In the genomic region with DNA sequence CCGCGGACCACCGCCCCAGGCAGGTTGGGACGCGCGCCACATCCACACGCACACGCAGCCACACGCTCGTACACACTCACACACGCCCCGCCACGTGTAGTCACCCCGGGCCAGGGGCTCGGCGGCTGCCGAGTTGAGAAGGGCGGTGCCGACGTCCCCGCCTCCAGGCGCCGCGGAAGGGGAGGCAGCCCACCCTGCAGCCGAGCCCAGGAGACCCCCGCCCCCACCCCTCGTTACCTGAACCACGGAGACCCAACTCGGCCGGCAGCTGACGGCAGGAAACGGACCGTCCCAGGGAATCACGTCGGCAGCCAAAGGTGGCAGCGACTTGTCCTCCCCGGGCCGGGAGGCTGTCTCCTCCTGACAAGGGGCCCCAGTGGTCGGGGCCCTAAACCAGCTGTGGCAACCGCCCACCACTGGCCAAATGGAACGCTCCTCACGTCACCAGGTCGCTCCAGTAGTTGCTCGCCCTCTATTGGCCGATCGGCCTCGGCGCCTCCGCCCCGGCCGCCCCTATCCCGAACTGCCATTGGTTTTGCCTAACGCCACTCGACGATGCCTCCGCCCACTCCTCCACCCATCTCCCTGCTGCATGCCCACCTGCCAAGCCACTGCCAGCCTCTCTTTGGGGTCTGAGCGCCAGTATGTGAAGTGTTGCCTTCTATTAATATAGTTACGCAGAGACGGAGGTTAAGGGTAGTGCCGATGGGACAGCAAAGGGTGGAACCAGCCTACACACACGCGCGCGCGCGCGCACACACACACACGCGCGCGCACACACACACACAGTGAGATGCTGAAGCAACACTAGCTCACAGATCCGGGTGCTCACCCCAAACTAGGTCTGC, we compare ENCODE assay signal across 8 cellular contexts.
DNase-seq lines count a peak whose midpoint lies in the region; ATAC-seq lines count a peak whose summit lies in the region.

A gene (minus strand): TSS at position 428 of the 848 bp plus-strand sequence. CDS start 1,941 bp downstream, outside the sequence.

- peak; percentile 99 for ATAC-seq in GM19023 (IDR thresholded peaks at IDR 0.05; ENCODE audit: unreplicated experiment)
- peak; percentile 98 for ATAC-seq in HG03196 (IDR thresholded peaks at IDR 0.05; ENCODE audit: unreplicated experiment)

- DNase-seq in AG08395 (ENCODE audit: low spot score), result peak; percentile 91
- peak; percentile 89 for DNase-seq in NCI-H345 (lab: John Stamatoyannopoulos, UW)
- peak; percentile 65 for DNase-seq in activated CD4-positive, CD25-positive, alpha-beta regulatory T cell treated with anti-CD3 and anti-CD28 coated beads, Interleukin-2, amount 50 U/mL, for 16 hours (ENCODE audit: low read depth, low spot score)
- peak; percentile 79 for DNase-seq in central memory CD4-positive, alpha-beta T cell
- peak; percentile 86 for DNase-seq in iris pigment epithelial cell (ENCODE audit: low read depth)
- DNase-seq in stimulated activated CD4-positive, alpha-beta T cell treated with anti-CD3 and anti-CD28 coated beads, Interleukin-12 subunit alpha, Interleukin-12 subunit beta, amount 100 ng/mL, for 24 hours (ENCODE audit: low read depth in 2 of 2), result peak; percentile 69 to 82

Comparison
In these comparisons a context has a peak if more than half of its experiments do, and no peak if none do; other contexts are left out.
1. Peak in every context shown above with its lines: DNase-seq and ATAC-seq.